18 cellular contexts compared by ENCODE assay signal in the genomic region with DNA sequence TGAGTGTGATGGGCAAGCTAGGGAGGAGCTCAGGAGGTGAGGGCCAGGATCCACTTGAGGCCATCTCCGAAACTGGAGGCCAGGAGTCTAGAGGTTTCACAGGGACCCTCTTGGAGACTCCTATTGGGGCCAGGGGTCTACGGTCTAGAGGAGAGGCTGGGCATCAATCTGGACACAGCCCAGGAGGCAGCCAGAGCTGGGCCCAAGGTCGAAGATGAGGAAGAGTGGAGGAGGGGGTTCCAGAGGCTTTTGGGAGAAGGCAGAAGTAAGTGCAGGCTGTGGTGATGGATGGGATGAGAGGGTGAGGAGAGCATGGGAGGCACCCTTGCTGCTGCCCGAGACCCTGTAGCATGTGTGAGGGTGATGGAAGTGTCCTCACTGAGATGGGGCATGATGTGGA. TPM values are rescaled to one million over a fixed set of nuclear protein-coding genes. Genes with fewer than 3 reads are reported as not detected.
A peak's percentile ranks its signal among the peaks of the same experiment; 100 is the strongest.
DNase-seq lines count a peak whose midpoint lies in the region; ATAC-seq and TF ChIP-seq lines count a peak whose summit lies in the region.
"Had no signal": no experiment of that assay in that cellular context is flagged by ENCODE, and none has a peak within 500 bp of the region (broad histone marks: within the 10 kb centered on the region; RNA-seq: fewer than 3 reads in every experiment).

No MANE protein-coding gene starts in this region.

- H3K4me1 ChIP-seq in CD4-positive, CD25-positive, alpha-beta regulatory T cell (ENCODE audit: control insufficient read depth, insufficient read depth, low read length, poor library complexity, severe bottlenecking) = no peaks in the 10 kb centered on the region
- H3K4me1 ChIP-seq in left lung = peaks cover 0 to 5% of the 10 kb centered on the region in 2 donors
- H3K4me1 ChIP-seq in sigmoid colon = peaks cover 0 to 39% (median 35%) of the 10 kb centered on the region in 4 donors
- H3K4me1 ChIP-seq: HAP-1 had no signal

- H3K27ac ChIP-seq in CD4-positive, CD25-positive, alpha-beta regulatory T cell (ENCODE audit: insufficient read depth, low read length, poor library complexity, severe bottlenecking) = no peak overlapping the region
- H3K27ac ChIP-seq in left lung (peak overlapping the region; percentile 53 to 74), sigmoid colon (peak overlapping the region in 3 of 4 donors; percentile 17 to 41 (median 41))
- H3K27ac ChIP-seq: cardiac muscle cell had no signal

- no peak for TF ChIP-seq EP300 in sigmoid colon (IDR thresholded peaks at IDR 0.05)

- peaks cover 0 to 4% (median 0%) of the 10 kb centered on the region in 7 donors for H3K9me3 Mint-ChIP-seq in CD4-positive, CD25-positive, alpha-beta regulatory T cell
- H3K9me3 Mint-ChIP-seq: CD14-positive monocyte had no signal

- H3K4me3 Mint-ChIP-seq in CD4-positive, CD25-positive, alpha-beta regulatory T cell = no peak overlapping the region
- H3K4me3 Mint-ChIP-seq: activated naive CD8-positive, alpha-beta T cell; CD14-positive monocyte; type B pancreatic cell had no signal

- H3K27me3 Mint-ChIP-seq in CD4-positive, CD25-positive, alpha-beta regulatory T cell = no peaks in the 10 kb centered on the region
- H3K27me3 Mint-ChIP-seq: type B pancreatic cell had no signal

- ATAC-seq in CD4-positive, CD25-positive, alpha-beta regulatory T cell (ENCODE audit: low read depth in 2 of 2) = no peak
- ATAC-seq in left lung (no peak), HG03439 (IDR thresholded peaks at IDR 0.05; ENCODE audit: unreplicated experiment) (no peak), HG02623 (IDR thresholded peaks at IDR 0.05; ENCODE audit: unreplicated experiment) (no peak)

- no peaks in the 10 kb centered on the region for H3K36me3 ChIP-seq in CD4-positive, CD25-positive, alpha-beta regulatory T cell (ENCODE audit: control insufficient read depth, insufficient read depth, low read length)
- H3K36me3 ChIP-seq in left lung (no peaks in the 10 kb centered on the region), sigmoid colon (no peaks in the 10 kb centered on the region)
- H3K36me3 ChIP-seq: cardiac muscle cell, HAP-1 had no signal

- H3K4me3 ChIP-seq in CD4-positive, CD25-positive, alpha-beta regulatory T cell (ENCODE audit: low read depth, low read length) = no peak overlapping the region
- H3K4me3 ChIP-seq in left lung (no peak overlapping the region), sigmoid colon (no peak overlapping the region)
- H3K4me3 ChIP-seq: cardiac muscle cell, HAP-1 had no signal

- WGBS in sigmoid colon, 2 donors = 91% methylated on average over 4 of the region's 4 CpGs

- H3K36me3 Mint-ChIP-seq in CD4-positive, CD25-positive, alpha-beta regulatory T cell = no peaks in the 10 kb centered on the region
- H3K36me3 Mint-ChIP-seq: CD14-positive monocyte, type B pancreatic cell had no signal

- DNase-seq in CD4-positive, CD25-positive, alpha-beta regulatory T cell = no peak
- DNase-seq in cerebellum (ENCODE audit: low spot score) (peak; percentile 19), left lung (no peak), sigmoid colon (peak; percentile 35), T-helper 1 cell (no peak)
- DNase-seq in activated effector memory CD4-positive, alpha-beta T cell treated with Interleukin-2 at 50 U/mL for 16 hours = no peak
- DNase-seq: ACHN; activated CD4-positive, alpha-beta T cell treated with anti-CD3 and anti-CD28 coated beads, Interleukin-2, amount 50 U/mL, for 1 hour; activated T-cell treated with anti-CD3 and anti-CD28 coated beads, Interleukin-2, amount 50 U/mL, for 1 hour; NCI-H1930; NCI-H510A had no signal

- TF ChIP-seq CTCF in left lung (IDR thresholded peaks at IDR 0.05) (no peak), sigmoid colon (IDR thresholded peaks at IDR 0.05) (no peak)

- peaks cover 0 to 3% of the 10 kb centered on the region in 2 experiments for H3K9me3 ChIP-seq in CD4-positive, CD25-positive, alpha-beta regulatory T cell (ENCODE audit: control insufficient read depth in 2 of 2, low read length in 2 of 2)
- H3K9me3 ChIP-seq in left lung (no peaks in the 10 kb centered on the region), sigmoid colon (no peaks in the 10 kb centered on the region)

- H3K27ac Mint-ChIP-seq in CD4-positive, CD25-positive, alpha-beta regulatory T cell = peak overlapping the region in 2 of 3 donors; percentile 33 to 97
- H3K27ac Mint-ChIP-seq: activated naive CD8-positive, alpha-beta T cell; type B pancreatic cell had no signal

- intact Hi-C loops in left lung (cut with DNase I) = no loop called here
- intact Hi-C loops in sigmoid colon (cut with DNase I) = no loop called here

- no peak for TF ChIP-seq POLR2A in sigmoid colon (IDR thresholded peaks at IDR 0.05)

- no peaks in the 10 kb centered on the region for H3K27me3 ChIP-seq in CD4-positive, CD25-positive, alpha-beta regulatory T cell (ENCODE audit: control insufficient read depth, insufficient read depth, low read length)
- H3K27me3 ChIP-seq in left lung (no peaks in the 10 kb centered on the region), sigmoid colon (no peaks in the 10 kb centered on the region)
- H3K27me3 ChIP-seq: cardiac muscle cell had no signal

- no peaks in the 10 kb centered on the region for H3K4me1 Mint-ChIP-seq in CD4-positive, CD25-positive, alpha-beta regulatory T cell

RNA-seq across cellular contexts. Expression of a gene that starts 56.6 kb away (rescaled TPM):
- total RNA-seq in CD4-positive, CD25-positive, alpha-beta regulatory T cell = 71.4 TPM
- polyA plus RNA-seq in CD4-positive, CD25-positive, alpha-beta regulatory T cell = 1 to 10 TPM; 5.0 to 9.6 (median 5.9) TPM
- total RNA-seq in cerebellum = 3.6 TPM
- total RNA-seq in left lung = 10 to 100 TPM; 38.7 to 66.8 TPM
- total RNA-seq in sigmoid colon = 10 to 100 TPM in 3 of 4 donors, 1 to 10 TPM in 1; 6.4 to 30.7 (median 16.2) TPM
- 10 to 100 TPM in 1 of 3 donors, 1 to 10 TPM in 1, under 1 TPM in 1; 0.69 to 18.3 (median 1.8) TPM for polyA plus RNA-seq in sigmoid colon
- polyA plus RNA-seq: CD14-positive monocyte had no signal

Comparison
In these comparisons a context has a peak if more than half of its experiments do, and no peak if none do; other contexts are left out.
1. DNase-seq: peak in cerebellum (single experiment) and sigmoid colon (single experiment); none in CD4-positive, CD25-positive, alpha-beta regulatory T cell (0 of 3), left lung (0 of 2), T-helper 1 cell (0 of 5) and activated effector memory CD4-positive, alpha-beta T cell treated with Interleukin-2 at 50 U/mL for 16 hours (single experiment).